ENCODE assay signal across 25 cellular contexts in the genomic region with DNA sequence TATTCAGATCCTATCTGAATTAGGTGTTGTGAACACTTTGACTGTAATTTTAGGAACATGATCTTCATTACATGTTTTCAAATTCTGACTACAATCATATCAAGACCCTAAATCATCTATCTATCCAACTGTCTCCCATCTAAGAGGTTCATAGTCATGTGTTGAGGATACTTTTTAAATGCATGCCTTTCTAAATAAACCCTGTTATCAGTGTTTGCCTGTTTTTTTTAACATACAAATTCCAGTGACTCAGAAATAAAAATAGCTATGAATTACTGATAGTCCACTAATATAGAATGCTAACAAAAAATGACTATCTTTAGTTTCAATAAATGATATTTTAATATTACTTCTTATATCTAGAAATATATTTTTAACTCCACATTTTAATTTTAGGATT.
"Had no signal": no experiment of that assay in that cellular context is flagged by ENCODE, and none has a peak within 500 bp of the region (broad histone marks: within the 10 kb centered on the region; RNA-seq: fewer than 3 reads in every experiment).

No MANE protein-coding gene starts in this region.

- H3K27ac ChIP-seq: breast epithelium, SJSA1 had no signal

- H3K4me3 ChIP-seq: breast epithelium, SJSA1 had no signal

- H3K4me3 Mint-ChIP-seq: activated CD8-positive, alpha-beta T cell treated with anti-CD3 and anti-CD28 coated beads, Interleukin-2, amount 10 ng/mL, durations not matched to agents 7 days and 5 days; activated naive CD4-positive, alpha-beta T cell treated with anti-CD3 and anti-CD28 coated beads, Interleukin-2, amount 50 U/mL, for 24 hours; activated T-helper 1 cell treated with anti-CD3 and anti-CD28 coated beads, Interleukin-12 subunit alpha, Interleukin-12 subunit beta, Interleukin-2, Interleukin-4 antibody, amounts not matched to agents 30 ng/mL and 10 ng/mL and 1 ng/mL, durations not matched to agents 14 hours and 24 hours and 36 hours had no signal

- DNase-seq: activated CD4-positive, alpha-beta T cell treated with anti-CD3 and anti-CD28 coated beads for 4 hours; activated CD4-positive, alpha-beta T cell treated with anti-CD3 and anti-CD28 coated beads, Interleukin-2, amount 50 U/mL, for 4 hours; activated CD8-positive, alpha-beta memory T cell treated with anti-CD3 and anti-CD28 coated beads, Interleukin-2, amount 50 U/mL, for 48 hours; activated CD8-positive, alpha-beta T cell treated with anti-CD3 and anti-CD28 coated beads, Interleukin-2, amount 10 ng/mL, durations not matched to agents 7 days and 5 days; activated effector memory CD4-positive, alpha-beta T cell treated with Interleukin-2 at 50 U/mL for 16 hours; activated naive CD4-positive, alpha-beta T cell; activated T-cell treated with anti-CD3 and anti-CD28 coated beads, Interleukin-2, amount 50 U/mL, for 1 hour; aorta; central memory CD4-positive, alpha-beta T cell; NCI-H1048; NCI-H146; NCI-H1930; NCI-H2171; NCI-H2227 treated with DMSO at 0.1 percent for 48 hours; NCI-H510A; NCI-H526 treated with DMSO at 0.1 percent for 48 hours; NCI-H82; SHP77; SW 1271 had no signal

- H3K27me3 Mint-ChIP-seq: activated naive CD4-positive, alpha-beta T cell treated with anti-CD3 and anti-CD28 coated beads, Interleukin-2, amount 50 U/mL, for 24 hours had no signal

- H3K9me3 Mint-ChIP-seq: activated naive CD4-positive, alpha-beta T cell treated with anti-CD3 and anti-CD28 coated beads, Interleukin-2, amount 50 U/mL, for 24 hours; activated T-helper 1 cell treated with anti-CD3 and anti-CD28 coated beads, Interleukin-12 subunit alpha, Interleukin-12 subunit beta, Interleukin-2, Interleukin-4 antibody, amounts not matched to agents 30 ng/mL and 10 ng/mL and 1 ng/mL, durations not matched to agents 14 hours and 24 hours and 36 hours; T-helper 2 cell treated with Interferon-gamma antibody and Interleukin-4, amounts not matched to agents 5 μg/mL and 100 μg/mL, for 36 hours had no signal

- H3K27me3 ChIP-seq: breast epithelium, SJSA1 had no signal

- H3K36me3 ChIP-seq: SJSA1 had no signal

- ATAC-seq: activated CD8-positive, alpha-beta T cell treated with anti-CD3 and anti-CD28 coated beads, Interleukin-2, amount 10 ng/mL, durations not matched to agents 7 days and 5 days; Panc1 had no signal

- H3K27ac Mint-ChIP-seq: activated CD8-positive, alpha-beta T cell treated with anti-CD3 and anti-CD28 coated beads, Interleukin-2, amount 10 ng/mL, durations not matched to agents 7 days and 5 days; activated naive CD4-positive, alpha-beta T cell treated with anti-CD3 and anti-CD28 coated beads, Interleukin-2, amount 50 U/mL, for 24 hours; activated T-helper 1 cell treated with anti-CD3 and anti-CD28 coated beads, Interleukin-12 subunit alpha, Interleukin-12 subunit beta, Interleukin-2, Interleukin-4 antibody, amounts not matched to agents 30 ng/mL and 10 ng/mL and 1 ng/mL, durations not matched to agents 14 hours and 24 hours and 36 hours had no signal

- H3K4me1 ChIP-seq: breast epithelium had no signal
